In the genomic region with DNA sequence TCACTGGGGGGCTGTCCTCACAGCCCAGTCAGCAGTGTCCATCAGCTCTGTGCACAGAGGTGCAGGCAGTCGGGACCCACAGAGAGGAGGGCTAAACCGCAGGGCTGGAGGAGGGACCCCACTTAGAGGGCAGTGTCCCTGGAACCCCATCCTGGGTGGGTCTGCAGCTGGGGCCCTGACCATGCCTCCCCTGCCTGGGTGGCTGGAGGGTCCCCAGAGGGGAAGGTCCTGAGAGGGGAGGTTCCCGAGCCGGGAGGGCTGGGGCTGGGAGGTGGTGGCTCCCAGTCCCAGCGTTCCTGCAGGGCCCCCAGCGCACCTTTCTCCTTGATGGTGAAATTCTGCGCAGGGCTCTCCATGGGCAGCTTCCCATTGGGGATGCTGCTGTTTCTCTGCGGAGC, we compare ENCODE assay signal across 13 cellular contexts. TPM values are rescaled to one million over a fixed set of nuclear protein-coding genes. Genes with fewer than 3 reads are reported as not detected.
DNase-seq lines count a peak whose midpoint lies in the region; ATAC-seq and TF ChIP-seq lines count a peak whose summit lies in the region.
"Had no signal": no experiment of that assay in that cellular context is flagged by ENCODE, and none has a peak within 500 bp of the region (broad histone marks: within the 10 kb centered on the region; RNA-seq: fewer than 3 reads in every experiment).

No MANE protein-coding gene starts in this region.

- no peaks in the 10 kb centered on the region for H3K36me3 Mint-ChIP-seq in glutamatergic neuron (ENCODE audit: unreplicated experiment)

- H3K27me3 ChIP-seq in GM06990 (replicated peaks; ENCODE audit: control insufficient read depth, insufficient read depth, low read length) (no peaks in the 10 kb centered on the region), PC-9 (ENCODE audit: insufficient read depth, low read depth) (no peaks in the 10 kb centered on the region), psoas muscle (ENCODE audit: insufficient read depth in 3 of 3, low read length in 2 of 3) (peaks cover 0 to 58% (median 33%) of the 10 kb centered on the region in 3 donors)

- peaks cover 12% of the 10 kb centered on the region for H3K27me3 Mint-ChIP-seq in glutamatergic neuron (ENCODE audit: unreplicated experiment)

- H3K36me3 ChIP-seq in GM06990 (ENCODE audit: control insufficient read depth, insufficient read depth, low read length), result peaks cover 2% of the 10 kb centered on the region
- H3K36me3 ChIP-seq in PC-9 (ENCODE audit: low read depth), result no peaks in the 10 kb centered on the region
- H3K36me3 ChIP-seq in psoas muscle (ENCODE audit: insufficient read depth in 1 of 2, low read depth in 1 of 2), result peaks cover 0 to 4% of the 10 kb centered on the region in 2 donors

- H3K4me2 ChIP-seq in PC-9, result no peak overlapping the region

- H3K79me2 ChIP-seq in PC-9 (ENCODE audit: low read depth), result peaks cover 20% of the 10 kb centered on the region

- peaks cover 24% of the 10 kb centered on the region for H4K20me1 ChIP-seq in PC-9 (ENCODE audit: insufficient read depth)

- no peak for ATAC-seq in psoas muscle

- H3K4me3 Mint-ChIP-seq in glutamatergic neuron (ENCODE audit: unreplicated experiment), result peak overlapping the region; percentile 28
- H3K4me3 Mint-ChIP-seq: dendritic cell treated with granulocyte-macrophage colony-stimulating factor and Interleukin-4, amounts not matched to agents 40 ng/mL and 50 ng/mL, for 4 days had no signal

- H3K9me2 ChIP-seq in PC-9 (ENCODE audit: insufficient read depth), result no peaks in the 10 kb centered on the region

- intact Hi-C loops in PC-9 (cut with micrococcal nuclease; ENCODE audit: unreplicated experiment), result no loop called here
- intact Hi-C loops in psoas muscle (cut with DNase I), result loop anchor here (10.0 kb wide), 1 partner anchor 139 kb away; a partner anchor contains a TSS

- peaks cover 10% of the 10 kb centered on the region for H3F3A ChIP-seq in PC-9 (ENCODE audit: insufficient read depth, low read depth)

- CTCF ChIA-PET in PC-9 (lab: Charles Lee), result no interaction called here

- H3K4me3 ChIP-seq in GM06990 (replicated peaks; ENCODE audit: low read depth, low read length) (peak overlapping the region; percentile 2; the same call in 1 of the 2 replicates), PC-9 (no peak overlapping the region), psoas muscle (no peak overlapping the region)

- WGBS in psoas muscle, 3 donors, result 57 to 67% (median 57%) methylated on average over 5 to 8 of the region's 8 CpGs

- no peak overlapping the region for H3K27ac Mint-ChIP-seq in glutamatergic neuron (ENCODE audit: unreplicated experiment)
- H3K27ac Mint-ChIP-seq: dendritic cell treated with granulocyte-macrophage colony-stimulating factor and Interleukin-4, amounts not matched to agents 40 ng/mL and 50 ng/mL, for 4 days had no signal

- H3K27ac ChIP-seq in PC-9 (no peak overlapping the region), psoas muscle (no peak overlapping the region)

- TF ChIP-seq CTCF in GM06990 (IDR thresholded peaks at IDR 0.05; ENCODE audit: insufficient read depth, low read length, poor library complexity, severe bottlenecking) (no peak), PC-9 (conservative IDR thresholded peaks at IDR 0.05) (no peak), glutamatergic neuron (IDR thresholded peaks at IDR 0.05; ENCODE audit: partially characterized antibody, unreplicated experiment) (no peak), psoas muscle (IDR thresholded peaks at IDR 0.05) (no peak)

- peaks cover 4% of the 10 kb centered on the region for H3K9me3 Mint-ChIP-seq in glutamatergic neuron (ENCODE audit: unreplicated experiment)
- H3K9me3 Mint-ChIP-seq: dendritic cell treated with granulocyte-macrophage colony-stimulating factor and Interleukin-4, amounts not matched to agents 40 ng/mL and 50 ng/mL, for 4 days had no signal

- H2AFZ ChIP-seq in PC-9, result no peak overlapping the region

- POLR2A ChIA-PET in PC-9 (lab: Charles Lee; ENCODE audit: unreplicated experiment), result no interaction called here

- DNase-seq in GM06990 (ENCODE audit: extremely low read depth, insufficient read length) (no peak), PC-9 (no peak), glutamatergic neuron (peak; percentile 13), psoas muscle (peak; percentile 11 to 50), GOT3 (lab: John Stamatoyannopoulos, UW) (no peak), NCI-H345 (lab: John Stamatoyannopoulos, UW) (no peak)
- DNase-seq in stimulated activated naive CD4-positive, alpha-beta T cell treated with Interleukin-2 at 50 U/mL for 16 hours (lab: John Stamatoyannopoulos, UW), result no peak
- DNase-seq: amygdala, COR-L47, NCI-H1105 treated with DMSO at 0.1 percent for 48 hours, NCI-H524, T1000 had no signal

- H3K4me1 ChIP-seq in PC-9 (replicated peaks; ENCODE audit: insufficient read depth) (peaks cover 23% of the 10 kb centered on the region), psoas muscle (peaks cover 14% of the 10 kb centered on the region)

- H3K9me3 ChIP-seq in PC-9 (ENCODE audit: insufficient read depth, low read depth) (no peaks in the 10 kb centered on the region), psoas muscle (no peaks in the 10 kb centered on the region)

- no peaks in the 10 kb centered on the region for H3K4me1 Mint-ChIP-seq in glutamatergic neuron (ENCODE audit: low read depth, unreplicated experiment)

- BruUV-seq in PC-9 (replicated peaks; lab: Mats Ljungman, UMichigan), result TSS peak; percentile 7

RNA-seq across cellular contexts. Expression of a gene that starts 32.7 kb away (rescaled TPM):
- total RNA-seq in PC-9 (2021) (155 and 188 TPM in 2 replicates), glutamatergic neuron (ENCODE audit: unreplicated experiment) (55.4 TPM), psoas muscle (10 to 100 TPM; 55.8 to 62.7 (median 59.1) TPM)
- polyA plus RNA-seq in psoas muscle, result 10 to 100 TPM; 38.2 to 63.4 (median 49.4) TPM

RNA-seq across cellular contexts. Expression of a gene that starts 48.5 kb away (rescaled TPM):
- total RNA-seq in PC-9 (2021), result 5.2 and 5.6 TPM in 2 replicates
- total RNA-seq in glutamatergic neuron (ENCODE audit: unreplicated experiment), result 1.1 TPM
- total RNA-seq in psoas muscle, result 1 to 10 TPM in 2 of 4 donors, under 1 TPM in 2; 0.81 to 1.7 (median 1.0) TPM
- polyA plus RNA-seq in psoas muscle, result 1 to 10 TPM; 1.2 to 1.7 (median 1.6) TPM

Comparison
In these comparisons a context has a peak if more than half of its experiments do, and no peak if none do; other contexts are left out.
1. DNase-seq: peak in glutamatergic neuron (single experiment) and psoas muscle (2 of 2); none in GM06990 (single experiment), PC-9 (0 of 2), GOT3 (single experiment), NCI-H345 (single experiment) and stimulated activated naive CD4-positive, alpha-beta T cell treated with Interleukin-2 at 50 U/mL for 16 hours (single experiment).